In genomic region chr3:37994639-37994972, GRCh38 we compare ENCODE assay signal across 1 cellular context.
A peak's percentile ranks its signal among the peaks of the same experiment; 100 is the strongest.
TF ChIP-seq lines count a peak whose summit lies in the region.

No MANE protein-coding gene starts in this region.

TF ChIP-seq in GM12878, 131 proteins besides CTCF, POLR2A, EP300 and RAD21:
- no peak for TF ChIP-seq USF1 (IDR thresholded peaks at IDR 0.05; ENCODE audit: borderline replicate concordance, extremely low read length, insufficient read depth, low read depth, low read length)
- no peak for TF ChIP-seq ESRRA (IDR thresholded peaks at IDR 0.05; ENCODE audit: low read length)
- TF ChIP-seq MEF2B (IDR thresholded peaks at IDR 0.05; ENCODE audit: partially characterized antibody, poor library complexity, severe bottlenecking) = no peak
- TF ChIP-seq NKRF (conservative IDR thresholded peaks at IDR 0.05) = no peak
- 0 out of 2 replicates have a peak, but pooled peaks have one; percentile 62 for TF ChIP-seq HDAC2 (IDR thresholded peaks at IDR 0.05)
